11 cellular contexts compared by ENCODE assay signal in the genomic region with DNA sequence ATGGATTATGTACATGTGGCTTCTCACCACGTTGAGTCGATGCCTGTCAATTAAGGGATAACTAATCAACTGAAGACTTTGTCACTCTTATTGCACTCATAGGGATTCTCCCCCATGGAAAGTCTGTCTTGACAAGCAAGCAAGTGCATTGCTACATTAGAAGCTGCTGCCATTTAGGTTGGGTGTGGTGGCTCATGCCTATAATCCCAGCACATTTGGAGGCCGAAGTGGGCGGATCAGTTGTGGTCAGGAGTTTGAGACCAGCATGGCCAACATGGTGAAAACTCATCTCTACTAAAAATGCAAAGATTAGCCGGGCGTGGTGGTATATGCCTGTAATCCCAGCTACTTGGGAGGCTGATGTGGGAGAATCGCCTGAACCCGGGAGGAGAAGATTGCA. TPM values are rescaled to one million over a fixed set of nuclear protein-coding genes. Genes with fewer than 3 reads are reported as not detected.
DNase-seq lines count a peak whose midpoint lies in the region; ATAC-seq and TF ChIP-seq lines count a peak whose summit lies in the region.
"Had no signal": no experiment of that assay in that cellular context is flagged by ENCODE, and none has a peak within 500 bp of the region (broad histone marks: within the 10 kb centered on the region; RNA-seq: fewer than 3 reads in every experiment).

No MANE protein-coding gene starts in this region.

- 98% methylated on average over 4 of the region's 8 CpGs; no CpG with 5 or more reads in 1 of the 2 experiments for WGBS in IMR-90 (ENCODE audit: extremely low coverage in 2 of 2, insufficient read length in 1 of 2), 2 experiments

- no peak overlapping the region for H2AK9ac ChIP-seq in IMR-90 (replicated peaks; ENCODE audit: low read depth, low read length, poor library complexity)

- H2BK20ac ChIP-seq in IMR-90 (ENCODE audit: low read depth, low read length): no peak overlapping the region

- peak overlapping the region in 1 of 2 experiments; percentile 20; a peak in 1 of 4 replicates for H4K8ac ChIP-seq in IMR-90 (ENCODE audit: low read depth in 2 of 2, low read length in 2 of 2)

- no peak overlapping the region for H3K18ac ChIP-seq in IMR-90 (ENCODE audit: low read depth, low read length)

- in situ Hi-C loops in IMR-90 (cut with MboI; ENCODE audit: low sequenced_read_pairs): no loop called here

- H3K27ac Mint-ChIP-seq in central memory CD8-positive, alpha-beta T cell (ENCODE audit: low read depth): peak overlapping the region; percentile 98
- no peak overlapping the region for H3K27ac Mint-ChIP-seq in nephron progenitor cell

- TF ChIP-seq RAD21 in IMR-90 (IDR thresholded peaks at IDR 0.05; ENCODE audit: low read length): no peak

- no peak overlapping the region for H2BK15ac ChIP-seq in IMR-90 (ENCODE audit: low read depth, low read length)

- no TSS peak for BruUV-seq in IMR-90 (replicated peaks; lab: Mats Ljungman, UMichigan)
- BruUV-seq in A673 (replicated peaks; lab: Mats Ljungman, UMichigan): no TSS peak

- H3K9me3 ChIP-seq in BLaER1 (no peaks in the 10 kb centered on the region), IMR-90 (ENCODE audit: control insufficient read depth, insufficient read depth, low read length) (no peaks in the 10 kb centered on the region), A673 (ENCODE audit: low read depth, low read length, poor library complexity, severe bottlenecking) (no peaks in the 10 kb centered on the region)
- H3K9me3 ChIP-seq: thyroid gland had no signal

- H3K4me3 ChIP-seq in BLaER1 (0 out of 2 replicates have a peak overlapping the region, but pooled peaks have one; percentile 77), IMR-90 (ENCODE audit: insufficient read depth, low read depth, low read length) (no peak overlapping the region), A673 (ENCODE audit: low read depth, low read length, poor library complexity, severe bottlenecking) (no peak overlapping the region)

- H3K36me3 Mint-ChIP-seq in central memory CD8-positive, alpha-beta T cell (ENCODE audit: insufficient read depth): peaks cover 11% of the 10 kb centered on the region
- peaks cover 4% of the 10 kb centered on the region for H3K36me3 Mint-ChIP-seq in nephron progenitor cell (ENCODE audit: low read depth)

- H2AFZ ChIP-seq in IMR-90 (replicated peaks; ENCODE audit: low read length, poor library complexity): no peak overlapping the region

- H3K27ac ChIP-seq in BLaER1 (no peak overlapping the region), IMR-90 (ENCODE audit: insufficient read depth, low read length) (no peak overlapping the region), A673 (ENCODE audit: low read depth, low read length, poor library complexity, severe bottlenecking) (no peak overlapping the region)

- H2BK5ac ChIP-seq in IMR-90 (ENCODE audit: low read depth, low read length, poor library complexity, severe bottlenecking): no peak overlapping the region

- TF ChIP-seq CTCF in IMR-90 (conservative IDR thresholded peaks at IDR 0.05; ENCODE audit: low read depth, low read length): no peak
- TF ChIP-seq CTCF in nephron progenitor cell (IDR thresholded peaks at IDR 0.05): no peak
- no peak for TF ChIP-seq CTCF in A673 (conservative IDR thresholded peaks at IDR 0.05; ENCODE audit: low read depth, low read length)

- H3K14ac ChIP-seq in IMR-90 (replicated peaks; ENCODE audit: low read depth, low read length): no peak overlapping the region

- H4K5ac ChIP-seq in IMR-90 (ENCODE audit: low read depth, low read length): no peak overlapping the region

- no peaks in the 10 kb centered on the region for H3K27me3 ChIP-seq in BLaER1
- no peaks in the 10 kb centered on the region for H3K27me3 ChIP-seq in IMR-90 (ENCODE audit: control insufficient read depth, insufficient read depth, low read length)
- H3K27me3 ChIP-seq in A673 (replicated peaks; ENCODE audit: insufficient read depth, low read depth, low read length, poor library complexity): no peaks in the 10 kb centered on the region
- H3K27me3 ChIP-seq: thyroid gland had no signal

- no peak for ATAC-seq in IMR-90 (ENCODE audit: low read depth)
- ATAC-seq in central memory CD8-positive, alpha-beta T cell (replicated peaks; ENCODE audit: extremely low read depth, poor library complexity, severe bottlenecking): no peak

- POLR2A ChIA-PET in IMR-90 (lab: Charles Lee; ENCODE audit: unreplicated experiment) (no interaction called here), A673 (lab: Charles Lee; ENCODE audit: low non-redundant PET) (no interaction called here)

- H3K9me3 Mint-ChIP-seq in central memory CD8-positive, alpha-beta T cell: no peaks in the 10 kb centered on the region
- H3K9me3 Mint-ChIP-seq in nephron progenitor cell: peaks cover 4% of the 10 kb centered on the region

- H3K4me1 ChIP-seq in BLaER1 (peaks cover 26% of the 10 kb centered on the region), IMR-90 (ENCODE audit: control insufficient read depth, insufficient read depth, low read length) (peaks cover 8% of the 10 kb centered on the region), A673 (ENCODE audit: insufficient read depth, low read length, poor library complexity, severe bottlenecking) (no peaks in the 10 kb centered on the region)

- H3K56ac ChIP-seq in IMR-90 (ENCODE audit: extremely low read depth, insufficient read depth, low read length): no peak overlapping the region

- CTCF ChIA-PET in IMR-90 (lab: Yijun Ruan, JAX): no interaction called here
- CTCF ChIA-PET in A673 (lab: Charles Lee): no interaction called here

- peak overlapping the region; percentile 87 for H3K4me3 Mint-ChIP-seq in central memory CD8-positive, alpha-beta T cell
- peak overlapping the region; percentile 74 for H3K4me3 Mint-ChIP-seq in nephron progenitor cell

- H3K4me2 ChIP-seq in BLaER1 (peak overlapping the region; percentile 70), IMR-90 (ENCODE audit: low read depth, low read length) (no peak overlapping the region)

- peak overlapping the region; percentile 21; the same call in 1 of the 2 replicates for H3K4ac ChIP-seq in IMR-90 (ENCODE audit: low read depth, low read length)

- no peak for TF ChIP-seq POLR2A in IMR-90 (IDR thresholded peaks at IDR 0.05; ENCODE audit: low read depth, low read length)

- H4K20me1 ChIP-seq in BLaER1 (no peaks in the 10 kb centered on the region), IMR-90 (ENCODE audit: insufficient read depth, low read length) (no peaks in the 10 kb centered on the region)

- H3K79me1 ChIP-seq in IMR-90 (ENCODE audit: low read depth in 1 of 2, low read length in 2 of 2): peaks cover 12 to 25% of the 10 kb centered on the region in 2 experiments

- dilution Hi-C loops in IMR-90 (cut with HindIII; ENCODE audit: low sequenced_read_pairs, unreplicated experiment): no loop called here

- H3K27me3 Mint-ChIP-seq in central memory CD8-positive, alpha-beta T cell: no peaks in the 10 kb centered on the region
- H3K27me3 Mint-ChIP-seq in nephron progenitor cell (ENCODE audit: low read depth, poor library complexity): no peaks in the 10 kb centered on the region

- H4K91ac ChIP-seq in IMR-90 (ENCODE audit: insufficient read depth, low read depth, low read length): no peak overlapping the region

- no peak overlapping the region for H3K23ac ChIP-seq in IMR-90 (ENCODE audit: low read depth, low read length)

- H3K9me1 ChIP-seq in IMR-90 (ENCODE audit: insufficient read depth, low read length): no peaks in the 10 kb centered on the region

- DNase-seq in IMR-90 (no peak), nephron progenitor cell (no peak), A673 (ENCODE audit: low spot score) (no peak), retina (no peak), NCI-H345 treated with DMSO at 0.1 percent for 48 hours (lab: John Stamatoyannopoulos, UW; ENCODE audit: unreplicated experiment) (no peak)
- no peak for DNase-seq in central memory CD8-positive, alpha-beta T cell (ENCODE audit: low spot score in 2 of 2)
- no peak for DNase-seq in stimulated activated CD4-positive, alpha-beta T cell treated with anti-CD3 and anti-CD28 coated beads, Interleukin-4, amount 100 ng/mL, for 4 hours
- DNase-seq: DMS53, NCI-H524 treated with DMSO at 0.1 percent for 48 hours, thyroid gland had no signal

- H3K9ac ChIP-seq in BLaER1: no peak overlapping the region; the same call in 1 of the 2 replicates
- H3K9ac ChIP-seq in IMR-90 (ENCODE audit: low read depth, low read length): no peak overlapping the region

- no peaks in the 10 kb centered on the region for H3K36me3 ChIP-seq in BLaER1
- no peaks in the 10 kb centered on the region for H3K36me3 ChIP-seq in IMR-90 (ENCODE audit: control insufficient read depth, insufficient read depth, low read length)
- H3K36me3 ChIP-seq in A673 (ENCODE audit: insufficient read depth, low read length, poor library complexity, severe bottlenecking): no peaks in the 10 kb centered on the region
- H3K36me3 ChIP-seq: thyroid gland had no signal

- H2BK120ac ChIP-seq in IMR-90 (ENCODE audit: low read depth, low read length): no peak overlapping the region

- peaks cover 40% of the 10 kb centered on the region for H3K4me1 Mint-ChIP-seq in central memory CD8-positive, alpha-beta T cell
- H3K4me1 Mint-ChIP-seq in nephron progenitor cell: peaks cover 62% of the 10 kb centered on the region

- intact Hi-C loops in IMR-90 (cut with micrococcal nuclease): loop anchor here (1.0 kb wide), 1 partner anchor 166 kb away; a partner anchor contains a TSS
- intact Hi-C loops in A673 (cut with micrococcal nuclease; ENCODE audit: unreplicated experiment): no loop called here

- no peak overlapping the region for H2AK5ac ChIP-seq in IMR-90 (ENCODE audit: low read depth, low read length)

TF ChIP-seq in IMR-90, 13 proteins besides CTCF, POLR2A, EP300 and RAD21 (continues in another document):
- no peak for TF ChIP-seq CHD1 (IDR thresholded peaks at IDR 0.05; ENCODE audit: low read depth, low read length)
- no peak for TF ChIP-seq CEBPB (IDR thresholded peaks at IDR 0.05; ENCODE audit: low read depth, low read length)

RNA-seq across cellular contexts. Expression of a gene that starts 18.3 kb away (rescaled TPM):
- total RNA-seq in IMR-90 (2012; rRNA removed) (5.3 and 6.5 TPM in 2 replicates), A673 (2021) (3.9 and 7.7 TPM in 2 replicates)
- 4.6 and 5.7 TPM in 2 replicates for polyA plus RNA-seq in IMR-90 (2012; rRNA removed)
- 1.8 and 3.1 TPM in 2 replicates for polyA plus RNA-seq in IMR-90 (2012; cell fraction: cytosol; rRNA removed)
- 2.5 and 17.6 TPM in 2 replicates for polyA plus RNA-seq in IMR-90 (2012; cell fraction: nucleus; rRNA removed; ENCODE audit: low replicate concordance)

RNA-seq across cellular contexts. Expression of a gene that starts 32.1 kb away (rescaled TPM):
- 8.1 and 8.9 TPM in 2 replicates for total RNA-seq in IMR-90 (2012; rRNA removed)
- 42.6 and 47.6 TPM in 2 replicates for polyA plus RNA-seq in IMR-90 (2012; rRNA removed)
- 34.3 and 50.6 TPM in 2 replicates for polyA plus RNA-seq in IMR-90 (2012; cell fraction: cytosol; rRNA removed)
- polyA plus RNA-seq in IMR-90 (2012; cell fraction: nucleus; rRNA removed; ENCODE audit: low replicate concordance): 70.0 and 176 TPM in 2 replicates
- 21.7 and 26.4 TPM in 2 replicates for total RNA-seq in A673 (2021)

RNA-seq across cellular contexts. Expression of a gene that starts 40.9 kb away (rescaled TPM):
- total RNA-seq in IMR-90 (2012; rRNA removed) (371 and 434 TPM in 2 replicates), A673 (2021) (327 and 383 TPM in 2 replicates)
- polyA plus RNA-seq in IMR-90 (2012; rRNA removed): 1,091 and 1,179 TPM in 2 replicates
- 1,099 and 1,903 TPM in 2 replicates for polyA plus RNA-seq in IMR-90 (2012; cell fraction: cytosol; rRNA removed)
- polyA plus RNA-seq in IMR-90 (2012; cell fraction: nucleus; rRNA removed; ENCODE audit: low replicate concordance): 247 and 613 TPM in 2 replicates

RNA-seq across cellular contexts. Expression of a gene that starts 48.3 kb away (rescaled TPM):
- total RNA-seq in IMR-90 (2012; rRNA removed) (76.0 and 77.2 TPM in 2 replicates), A673 (2021) (177 and 179 TPM in 2 replicates)
- polyA plus RNA-seq in IMR-90 (2012; rRNA removed): 105 and 126 TPM in 2 replicates
- polyA plus RNA-seq in IMR-90 (2012; cell fraction: cytosol; rRNA removed): 71.7 and 184 TPM in 2 replicates
- 67.3 and 125 TPM in 2 replicates for polyA plus RNA-seq in IMR-90 (2012; cell fraction: nucleus; rRNA removed; ENCODE audit: low replicate concordance)
